Comparison of ENCODE assay signal across 1 cellular context in genomic region chr3:18747383-18747782, GRCh38.
TF ChIP-seq lines count a peak whose summit lies in the region.

No MANE protein-coding gene starts in this region.

TF ChIP-seq in WTC11, 78 proteins besides CTCF, POLR2A, EP300 and RAD21 (continued from another document):
- TF ChIP-seq, protein P1, sequence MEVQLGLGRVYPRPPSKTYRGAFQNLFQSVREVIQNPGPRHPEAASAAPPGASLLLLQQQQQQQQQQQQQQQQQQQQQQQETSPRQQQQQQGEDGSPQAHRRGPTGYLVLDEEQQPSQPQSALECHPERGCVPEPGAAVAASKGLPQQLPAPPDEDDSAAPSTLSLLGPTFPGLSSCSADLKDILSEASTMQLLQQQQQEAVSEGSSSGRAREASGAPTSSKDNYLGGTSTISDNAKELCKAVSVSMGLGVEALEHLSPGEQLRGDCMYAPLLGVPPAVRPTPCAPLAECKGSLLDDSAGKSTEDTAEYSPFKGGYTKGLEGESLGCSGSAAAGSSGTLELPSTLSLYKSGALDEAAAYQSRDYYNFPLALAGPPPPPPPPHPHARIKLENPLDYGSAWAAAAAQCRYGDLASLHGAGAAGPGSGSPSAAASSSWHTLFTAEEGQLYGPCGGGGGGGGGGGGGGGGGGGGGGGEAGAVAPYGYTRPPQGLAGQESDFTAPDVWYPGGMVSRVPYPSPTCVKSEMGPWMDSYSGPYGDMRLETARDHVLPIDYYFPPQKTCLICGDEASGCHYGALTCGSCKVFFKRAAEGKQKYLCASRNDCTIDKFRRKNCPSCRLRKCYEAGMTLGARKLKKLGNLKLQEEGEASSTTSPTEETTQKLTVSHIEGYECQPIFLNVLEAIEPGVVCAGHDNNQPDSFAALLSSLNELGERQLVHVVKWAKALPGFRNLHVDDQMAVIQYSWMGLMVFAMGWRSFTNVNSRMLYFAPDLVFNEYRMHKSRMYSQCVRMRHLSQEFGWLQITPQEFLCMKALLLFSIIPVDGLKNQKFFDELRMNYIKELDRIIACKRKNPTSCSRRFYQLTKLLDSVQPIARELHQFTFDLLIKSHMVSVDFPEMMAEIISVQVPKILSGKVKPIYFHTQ (CRISPR knock-in tag; IDR thresholded peaks at IDR 0.05) = no peak
- TF ChIP-seq USF1 (CRISPR knock-in tag; IDR thresholded peaks at IDR 0.05) (no peak), ETV6 (CRISPR knock-in tag; IDR thresholded peaks at IDR 0.05) (no peak), ZNF423 (CRISPR knock-in tag; IDR thresholded peaks at IDR 0.05) (no peak)
TF ChIP-seq in WTC11: peak in this region for 0.
